In genomic region chr3:23915537-23916108, GRCh38 we compare ENCODE assay signal across 8 cellular contexts. TPM values are rescaled to one million over a fixed set of nuclear protein-coding genes. Genes with fewer than 3 reads are reported as not detected.
DNase-seq lines count a peak whose midpoint lies in the region; ATAC-seq and TF ChIP-seq lines count a peak whose summit lies in the region.

No MANE protein-coding gene starts in this region.

- TF ChIP-seq POLR2A in esophagus squamous epithelium (IDR thresholded peaks at IDR 0.05): no peak
- TF ChIP-seq POLR2A in prostate gland (IDR thresholded peaks at IDR 0.05): no peak

- no peaks in the 10 kb centered on the region for H3K9me3 ChIP-seq in esophagus squamous epithelium
- no peaks in the 10 kb centered on the region for H3K9me3 ChIP-seq in prostate gland

- no peaks in the 10 kb centered on the region for H3K9me3 Mint-ChIP-seq in activated T-cell treated with anti-CD3 and anti-CD28 coated beads, Interleukin-2, amount 50 U/mL, for 4 hours

- H3K4me3 Mint-ChIP-seq in activated T-cell treated with anti-CD3 and anti-CD28 coated beads, Interleukin-2, amount 50 U/mL, for 4 hours: peak overlapping the region; percentile 100

- H3K4me1 ChIP-seq in esophagus squamous epithelium: peaks cover 15 to 53% (median 19%) of the 10 kb centered on the region in 3 donors
- H3K4me1 ChIP-seq in prostate gland (replicated peaks): peaks cover 3% of the 10 kb centered on the region

- peak overlapping the region; percentile 90 to 96 (median 95) for H3K4me3 ChIP-seq in esophagus squamous epithelium
- peak overlapping the region; percentile 61 to 80 for H3K4me3 ChIP-seq in prostate gland

- peaks cover 3% of the 10 kb centered on the region for H3K27me3 Mint-ChIP-seq in activated T-cell treated with anti-CD3 and anti-CD28 coated beads, Interleukin-2, amount 50 U/mL, for 4 hours (ENCODE audit: low read depth)

- peaks cover 34% of the 10 kb centered on the region for H3K36me3 Mint-ChIP-seq in activated T-cell treated with anti-CD3 and anti-CD28 coated beads, Interleukin-2, amount 50 U/mL, for 4 hours (ENCODE audit: insufficient read depth)

- H3K4me1 Mint-ChIP-seq in activated T-cell treated with anti-CD3 and anti-CD28 coated beads, Interleukin-2, amount 50 U/mL, for 4 hours (ENCODE audit: low read depth): peaks cover 46% of the 10 kb centered on the region

- H3K27ac ChIP-seq in esophagus squamous epithelium (peak overlapping the region in 1 of 4 donors; percentile 99), prostate gland (no peak overlapping the region)

- no peak for DNase-seq in activated T-cell treated with anti-CD3 and anti-CD28 coated beads, Interleukin-2, amount 50 U/mL, for 4 hours
- no peak for DNase-seq in activated T-cell treated with anti-CD3 and anti-CD28 coated beads for 4 hours
- DNase-seq in SK-MEL-5 (ENCODE audit: low read depth, low spot score): peak; percentile 35
- DNase-seq in esophagus squamous epithelium (lab: John Stamatoyannopoulos, UW): no peak
- no peak for DNase-seq in prostate gland (ENCODE audit: low spot score)
- DNase-seq in stimulated activated CD4-positive, alpha-beta T cell treated with anti-CD3 and anti-CD28 coated beads, Interleukin-2, amount 100 ng/mL, for 24 hours: no peak
- DNase-seq in omental fat pad (ENCODE audit: low spot score): no peak
- DNase-seq in stimulated activated CD4-positive, alpha-beta T cell treated with anti-CD3 and anti-CD28 coated beads, Interleukin-1b, Interleukin-23, amount 100 ng/mL, for 48 hours: no peak

- intact Hi-C loops in esophagus squamous epithelium (cut with DNase I): no loop called here
- intact Hi-C loops in prostate gland (cut with DNase I): no loop called here

- ATAC-seq in activated T-cell treated with anti-CD3 and anti-CD28 coated beads, Interleukin-2, amount 50 U/mL, for 4 hours: no peak
- no peak for ATAC-seq in omental fat pad (ENCODE audit: low FRiP score)

- in situ Hi-C loops in SK-MEL-5 (cut with HindIII; ENCODE audit: low pct_unique_long_range_greater_than_20kb, low sequenced_read_pairs): no loop called here

- WGBS in esophagus squamous epithelium, 2 donors: 61 to 63% methylated on average over 7 of the region's 7 CpGs
- WGBS in prostate gland: 63% methylated on average over 7 of the region's 7 CpGs

- no peak for TF ChIP-seq CTCF in esophagus squamous epithelium (IDR thresholded peaks at IDR 0.05)
- no peak for TF ChIP-seq CTCF in prostate gland (IDR thresholded peaks at IDR 0.05)
- no peak for TF ChIP-seq CTCF in omental fat pad (IDR thresholded peaks at IDR 0.05)

- H3K27me3 ChIP-seq in esophagus squamous epithelium (no peaks in the 10 kb centered on the region), prostate gland (replicated peaks; ENCODE audit: insufficient read depth) (no peaks in the 10 kb centered on the region)

- H3K36me3 ChIP-seq in esophagus squamous epithelium (peaks cover 0 to 34% (median 0%) of the 10 kb centered on the region in 3 donors), prostate gland (no peaks in the 10 kb centered on the region)

RNA-seq across cellular contexts. Expression of gene NKIRAS1, which starts 1.2 kb away (rescaled TPM):
- total RNA-seq in activated T-cell treated with anti-CD3 and anti-CD28 coated beads, Interleukin-2, amount 50 U/mL, for 4 hours: 1 to 10 TPM; 5.5 to 7.4 (median 5.7) TPM
- total RNA-seq in SK-MEL-5 (2014; rRNA removed; shearing (Covaris generic)): 15.1 and 16.2 TPM in 2 replicates
- 9.3 and 13.0 TPM in 2 replicates for polyA plus RNA-seq in SK-MEL-5 (2015; cell fraction: cytosol; rRNA removed)
- 3.9 and 10.6 TPM in 2 replicates for polyA plus RNA-seq in SK-MEL-5 (2015; cell fraction: nucleus; rRNA removed)
- total RNA-seq in esophagus squamous epithelium (10 to 100 TPM in 1 of 4 donors, 1 to 10 TPM in 3; 5.9 to 11.1 (median 8.4) TPM), prostate gland (10 to 100 TPM in 1 of 2 donors, 1 to 10 TPM in 1; 9.4 to 19.9 TPM), omental fat pad (10 to 100 TPM in 3 of 4 donors, 1 to 10 TPM in 1; 8.9 to 15.1 (median 11.7) TPM)

RNA-seq across cellular contexts. Expression of gene RPL15, which starts 1.3 kb away (rescaled TPM):
- total RNA-seq in activated T-cell treated with anti-CD3 and anti-CD28 coated beads, Interleukin-2, amount 50 U/mL, for 4 hours: 1,000 to 10,000 TPM; 2,279 to 2,502 (median 2,371) TPM
- total RNA-seq in SK-MEL-5 (2014; rRNA removed; shearing (Covaris generic)): 2,511 and 2,872 TPM in 2 replicates
- polyA plus RNA-seq in SK-MEL-5 (2015; cell fraction: cytosol; rRNA removed): 3,681 and 4,264 TPM in 2 replicates
- 675 and 792 TPM in 2 replicates for polyA plus RNA-seq in SK-MEL-5 (2015; cell fraction: nucleus; rRNA removed)
- 1,000 to 10,000 TPM; 1,560 to 3,130 (median 2,166) TPM for total RNA-seq in esophagus squamous epithelium
- total RNA-seq in prostate gland: 1,000 to 10,000 TPM; 2,124 to 2,276 TPM
- total RNA-seq in omental fat pad: 1,000 to 10,000 TPM; 1,996 to 2,993 (median 2,303) TPM

RNA-seq across cellular contexts. Expression of gene NR1D2, which starts 29.5 kb away (rescaled TPM):
- 1 to 10 TPM; 5.4 to 6.5 (median 6.0) TPM for total RNA-seq in activated T-cell treated with anti-CD3 and anti-CD28 coated beads, Interleukin-2, amount 50 U/mL, for 4 hours
- total RNA-seq in SK-MEL-5 (2014; rRNA removed; shearing (Covaris generic)): 26.9 and 33.3 TPM in 2 replicates
- polyA plus RNA-seq in SK-MEL-5 (2015; cell fraction: cytosol; rRNA removed): 18.7 and 24.3 TPM in 2 replicates
- polyA plus RNA-seq in SK-MEL-5 (2015; cell fraction: nucleus; rRNA removed): 9.7 and 16.2 TPM in 2 replicates
- total RNA-seq in esophagus squamous epithelium (10 to 100 TPM; 10.8 to 34.0 (median 11.6) TPM), prostate gland (10 to 100 TPM; 39.8 to 48.9 TPM), omental fat pad (10 to 100 TPM; 19.6 to 36.9 (median 22.7) TPM)
